Comparison of ENCODE assay signal across 8 cellular contexts in the genomic region with DNA sequence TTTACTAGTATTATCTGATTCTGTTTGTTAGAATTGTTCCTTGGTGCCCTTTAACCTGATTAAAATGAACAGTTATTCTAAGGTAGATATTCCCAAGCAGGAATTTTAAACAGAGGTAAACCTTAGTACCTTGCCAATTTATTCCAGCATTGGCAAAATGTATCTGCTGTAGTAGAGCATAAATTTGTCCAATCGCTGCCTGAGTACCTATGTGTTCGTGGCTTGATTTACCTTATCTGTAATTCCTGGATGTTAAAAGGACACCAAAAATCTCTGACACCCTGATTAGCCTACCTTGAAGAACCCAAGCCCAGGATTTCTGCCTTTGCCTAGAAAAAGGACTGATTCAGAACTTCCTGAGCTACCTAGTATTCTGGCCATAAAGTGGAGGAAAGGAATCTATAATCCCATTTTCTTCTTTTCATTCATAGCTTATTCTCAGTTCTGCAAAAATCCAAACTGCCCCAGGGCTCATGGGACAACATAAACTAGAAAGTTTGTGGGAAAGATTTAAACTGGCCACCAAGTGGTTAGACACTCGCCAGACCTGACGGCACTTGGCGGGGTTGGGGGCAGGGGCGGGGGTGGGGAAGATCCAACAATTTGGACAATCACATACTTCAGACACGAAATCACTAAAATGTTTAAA. TPM values are rescaled to one million over a fixed set of nuclear protein-coding genes. Genes with fewer than 3 reads are reported as not detected.
A peak's percentile ranks its signal among the peaks of the same experiment; 100 is the strongest.
DNase-seq lines count a peak whose midpoint lies in the region; ATAC-seq and TF ChIP-seq lines count a peak whose summit lies in the region.

No MANE protein-coding gene starts in this region.

- H3K4me3 Mint-ChIP-seq in CD4-positive, alpha-beta memory T cell, result peak overlapping the region; percentile 85 to 95 (median 90)
- peak overlapping the region; percentile 86 to 97 (median 90) for H3K4me3 Mint-ChIP-seq in immature natural killer cell

- no peak overlapping the region for H2AFZ ChIP-seq in OCI-LY3 (ENCODE audit: low read depth, low read length)

- peaks cover 11 to 23% (median 17%) of the 10 kb centered on the region in 4 donors for H3K4me1 Mint-ChIP-seq in CD4-positive, alpha-beta memory T cell
- peaks cover 16 to 19% of the 10 kb centered on the region in 2 donors for H3K4me1 Mint-ChIP-seq in immature natural killer cell

- H3K36me3 ChIP-seq in CD4-positive, alpha-beta memory T cell (ENCODE audit: insufficient read depth, low read length), result no peaks in the 10 kb centered on the region
- H3K36me3 ChIP-seq in OCI-LY3 (replicated peaks; ENCODE audit: low read depth, low read length), result peaks cover 6% of the 10 kb centered on the region
- no peaks in the 10 kb centered on the region for H3K36me3 ChIP-seq in uterus

- H3K27ac Mint-ChIP-seq in CD4-positive, alpha-beta memory T cell, result peak overlapping the region; percentile 90 to 98 (median 94)
- H3K27ac Mint-ChIP-seq in immature natural killer cell, result peak overlapping the region; percentile 88 to 98 (median 96)

- no peak for DNase-seq in CD4-positive, alpha-beta memory T cell
- no peak for DNase-seq in immature natural killer cell
- DNase-seq in uterus, result no peak
- DNase-seq in NCI-H1436 (lab: John Stamatoyannopoulos, UW), result no peak
- DNase-seq in hippocampal formation (lab: John Stamatoyannopoulos, UW), result no peak
- no peak for DNase-seq in stimulated activated CD4-positive, alpha-beta T cell treated with anti-CD3 and anti-CD28 coated beads, Interleukin-1b, Interleukin-23, amount 100 ng/mL, for 48 hours

- intact Hi-C loops in CD4-positive, alpha-beta memory T cell (cut with micrococcal nuclease), result loop anchor here (1.0 kb wide), 1 partner anchor 16 kb away; no protein-coding TSS in a partner anchor
- intact Hi-C loops in uterus (cut with DNase I; ENCODE audit: low total_unique reads), result no loop called here

- no peaks in the 10 kb centered on the region for H3K9me3 ChIP-seq in CD4-positive, alpha-beta memory T cell (ENCODE audit: control insufficient read depth in 1 of 2, low read length in 2 of 2)
- H3K9me3 ChIP-seq in OCI-LY3 (ENCODE audit: insufficient read depth, low read length) (peaks cover 3% of the 10 kb centered on the region), uterus (no peaks in the 10 kb centered on the region)

- H3K4me1 ChIP-seq in CD4-positive, alpha-beta memory T cell (ENCODE audit: insufficient read depth, low read length), result peaks cover 16% of the 10 kb centered on the region
- H3K4me1 ChIP-seq in OCI-LY3 (ENCODE audit: low read length) (peaks cover 22% of the 10 kb centered on the region), uterus (no peaks in the 10 kb centered on the region)

- peaks cover 3% of the 10 kb centered on the region; the same call in 1 of the 2 replicates for H4K20me1 ChIP-seq in OCI-LY3 (ENCODE audit: insufficient read depth, low read length)

- TF ChIP-seq POLR2A in uterus (IDR thresholded peaks at IDR 0.05), result no peak

- peaks cover 0 to 15% (median 8%) of the 10 kb centered on the region in 8 donors for H3K9me3 Mint-ChIP-seq in CD4-positive, alpha-beta memory T cell
- peaks cover 0 to 8% (median 2%) of the 10 kb centered on the region in 6 donors for H3K9me3 Mint-ChIP-seq in immature natural killer cell

- peak overlapping the region; percentile 88 for H3K4me2 ChIP-seq in OCI-LY3 (ENCODE audit: low read length)

- no peaks in the 10 kb centered on the region for H3K27me3 Mint-ChIP-seq in CD4-positive, alpha-beta memory T cell
- H3K27me3 Mint-ChIP-seq in immature natural killer cell (ENCODE audit: low read depth in 3 of 3), result peaks cover 0 to 5% (median 4%) of the 10 kb centered on the region in 3 donors

- ATAC-seq in GM21526 (IDR thresholded peaks at IDR 0.05; ENCODE audit: low FRiP score, unreplicated experiment), result peak; percentile 23

- H3K4me3 ChIP-seq in CD4-positive, alpha-beta memory T cell (ENCODE audit: low read length in 2 of 2), result peak overlapping the region; percentile 56 to 91
- peak overlapping the region; percentile 66 for H3K4me3 ChIP-seq in OCI-LY3 (ENCODE audit: low read length)
- peak overlapping the region; percentile 36 to 38 for H3K4me3 ChIP-seq in uterus

- H3K27ac ChIP-seq in CD4-positive, alpha-beta memory T cell (ENCODE audit: low read depth, low read length), result peak overlapping the region; percentile 72
- H3K27ac ChIP-seq in OCI-LY3 (ENCODE audit: low read length), result peak overlapping the region; percentile 9; the same call in 1 of the 2 replicates
- H3K27ac ChIP-seq in uterus, result peak overlapping the region; percentile 19 to 75

- H3K36me3 Mint-ChIP-seq in CD4-positive, alpha-beta memory T cell, result peaks cover 0 to 9% of the 10 kb centered on the region in 2 donors
- H3K36me3 Mint-ChIP-seq in immature natural killer cell, result peaks cover 0 to 3% (median 0%) of the 10 kb centered on the region in 3 donors

- POLR2A ChIA-PET in CD4-positive, alpha-beta memory T cell (lab: Charles Lee; ENCODE audit: partially characterized antibody), result interaction anchor here (1.2 to 6.2 kb wide), 5 partner anchors 10 to 209 kb away, joined by 4 to 64 read pairs (median 11); a partner anchor contains a TSS

- H3K79me2 ChIP-seq in OCI-LY3 (ENCODE audit: low read length), result no peaks in the 10 kb centered on the region

- H3K27me3 ChIP-seq in CD4-positive, alpha-beta memory T cell (ENCODE audit: insufficient read depth, low read length), result no peaks in the 10 kb centered on the region
- H3K27me3 ChIP-seq in OCI-LY3 (ENCODE audit: low read depth, low read length), result peaks cover 4% of the 10 kb centered on the region; the same call in 1 of the 2 replicates
- H3K27me3 ChIP-seq in uterus, result no peaks in the 10 kb centered on the region

- CTCF ChIA-PET in CD4-positive, alpha-beta memory T cell (lab: Charles Lee; ENCODE audit: partially characterized antibody), result interaction anchor here (1.0 to 1.9 kb wide), 5 partner anchors 16 to 81 kb away, joined by 3 to 7 read pairs (median 4); a partner anchor contains a TSS

- peak overlapping the region; percentile 9; the same call in 1 of the 2 replicates for H3K9ac ChIP-seq in OCI-LY3 (ENCODE audit: low read length)

- TF ChIP-seq CTCF in OCI-LY3 (IDR thresholded peaks at IDR 0.05; ENCODE audit: low read depth, low read length) (no peak), uterus (IDR thresholded peaks at IDR 0.05) (no peak)

RNA-seq across cellular contexts. Expression of a gene that starts 16.2 kb away (rescaled TPM):
- total RNA-seq in CD4-positive, alpha-beta memory T cell, result 10 to 100 TPM; 51.7 to 52.2 TPM
- 1 to 10 TPM; 1.2 to 2.2 TPM for polyA plus RNA-seq in CD4-positive, alpha-beta memory T cell
- polyA plus RNA-seq in immature natural killer cell, result 1 to 10 TPM; 1.6 to 4.2 (median 2.1) TPM
- total RNA-seq in uterus, result 10 to 100 TPM in 3 of 4 donors, 1 to 10 TPM in 1; 7.4 to 44.8 (median 15.5) TPM

Comparison
In these comparisons a context has a peak if more than half of its experiments do, and no peak if none do; other contexts are left out.
1. H3K27ac ChIP-seq: peak in every context shown above with its lines; median percentile 72 in CD4-positive, alpha-beta memory T cell; 47 in uterus; 9 in OCI-LY3.